ENCODE assay signal across 7 cellular contexts in the genomic region with DNA sequence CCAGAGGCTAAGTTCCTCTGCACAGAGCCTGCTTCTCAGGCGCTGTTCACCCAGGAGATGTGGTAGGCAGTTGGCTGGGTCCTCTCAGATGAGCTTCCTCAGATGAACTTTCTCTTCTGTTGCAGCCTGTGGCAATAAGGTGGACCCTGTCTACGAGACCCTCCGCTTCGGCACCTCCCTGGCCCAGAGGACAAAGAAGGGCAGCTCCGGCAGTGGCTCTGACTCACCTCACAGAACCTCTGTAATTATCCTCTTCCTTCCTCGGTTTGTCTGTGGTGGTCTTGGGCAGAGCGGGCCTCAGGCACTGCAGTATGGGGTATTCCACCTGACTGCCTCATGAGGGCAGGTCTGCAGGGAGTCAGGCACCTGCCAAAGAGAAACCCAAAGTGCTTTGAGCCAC.
"Had no signal": no experiment of that assay in that cellular context is flagged by ENCODE, and none has a peak within 500 bp of the region (broad histone marks: within the 10 kb centered on the region; RNA-seq: fewer than 3 reads in every experiment).

No MANE protein-coding gene starts in this region.

- H3K36me3 ChIP-seq: HAP-1 had no signal

- H3K27ac ChIP-seq: GM23248, HL-60 had no signal

- DNase-seq: GM23248, GOT3, H7, HFFc6, KBM-7 had no signal

- H3K4me3 ChIP-seq: GM23248, HAP-1 had no signal

- H3K4me1 ChIP-seq: HAP-1 had no signal

- H3K9me3 ChIP-seq: HAP-1 had no signal
